ENCODE assay signal across 10 cellular contexts in genomic region chr16:87602005-87602790, GRCh38. TPM values are rescaled to one million over a fixed set of nuclear protein-coding genes. Genes with fewer than 3 reads are reported as not detected.
A peak's percentile ranks its signal among the peaks of the same experiment; 100 is the strongest.
DNase-seq lines count a peak whose midpoint lies in the region; ATAC-seq and TF ChIP-seq lines count a peak whose summit lies in the region.
"Had no signal": no experiment of that assay in that cellular context is flagged by ENCODE, and none has a peak within 500 bp of the region (broad histone marks: within the 10 kb centered on the region; RNA-seq: fewer than 3 reads in every experiment).

TSS of gene JPH3 (plus strand) at chr16:87602508. CDS start at chr16:87603147, 639 bp downstream.

- no peak within 1 kb of the TSS for H3K27ac ChIP-seq in ectodermal cell (ENCODE audit: insufficient read depth, low read depth, low read length, poor library complexity, severe bottlenecking)

- no peaks in the 10 kb centered on the region for H3K36me3 ChIP-seq in ectodermal cell (ENCODE audit: control insufficient read depth, insufficient read depth, low read length)

- no peaks in the 10 kb centered on the region for H3K9me3 ChIP-seq in ectodermal cell (ENCODE audit: control insufficient read depth, low read length)

- WGBS in ectodermal cell, 2 experiments = 0% methylated on average over 114 to 124 of the region's 124 CpGs

- H3K4me3 ChIP-seq in ectodermal cell (ENCODE audit: insufficient read depth, low read depth, low read length) = peak within 1 kb of the TSS; percentile 71

- H3K27ac Mint-ChIP-seq in CD14-positive monocyte = no peak within 1 kb of the TSS

- H3K9me3 Mint-ChIP-seq in CD14-positive monocyte = peaks cover 0 to 18% (median 14%) of the 10 kb centered on the region in 7 donors

- peaks cover 4% of the 10 kb centered on the region for H3K4me1 Mint-ChIP-seq in CD14-positive monocyte

- ATAC-seq in GM18511 (IDR thresholded peaks at IDR 0.05; ENCODE audit: unreplicated experiment) = no peak
- no peak for ATAC-seq in HG03039 (IDR thresholded peaks at IDR 0.05; ENCODE audit: unreplicated experiment)

- peaks cover 11% of the 10 kb centered on the region for H3K4me1 ChIP-seq in ectodermal cell (ENCODE audit: control insufficient read depth, insufficient read depth, low read length)

- TF ChIP-seq CTCF in CD14-positive monocyte (IDR thresholded peaks at IDR 0.05) = no peak

- H3K36me3 Mint-ChIP-seq in CD14-positive monocyte = peaks cover 3% of the 10 kb centered on the region in 2 donors

- DNase-seq in NCI-H82 (lab: John Stamatoyannopoulos, UW) (peak; percentile 54), NCI-H82 treated with DMSO at 0.1 percent for 48 hours (lab: John Stamatoyannopoulos, UW; ENCODE audit: unreplicated experiment) (no peak), NCI-H1417 (lab: John Stamatoyannopoulos, UW) (peak in 2 of 3 experiments; percentile 53 to 73), posterior cingulate gyrus (peak in 7 of 10 donors; percentile 36 to 94 (median 67)), CD14-positive monocyte (ENCODE audit: low spot score) (no peak)
- DNase-seq: AML-193; NK-92 treated with Interleukin-12 subunit alpha and Interleukin-12 subunit beta, amount 100 ng/mL, for 24 hours had no signal

- H3K4me3 Mint-ChIP-seq in CD14-positive monocyte = peak within 1 kb of the TSS in 1 of 2 donors; percentile 86

- peaks cover 63 to 74% (median 69%) of the 10 kb centered on the region in 3 donors for H3K27me3 Mint-ChIP-seq in CD14-positive monocyte (ENCODE audit: low read depth in 3 of 3)

- intact Hi-C loops in posterior cingulate gyrus (cut with DNase I) = no loop called here
- intact Hi-C loops in CD14-positive monocyte (cut with micrococcal nuclease) = no loop called here

- peaks cover 64% of the 10 kb centered on the region for H3K27me3 ChIP-seq in ectodermal cell (ENCODE audit: control insufficient read depth, insufficient read depth, low read length, poor library complexity, severe bottlenecking)

RNA-seq across cellular contexts. Expression of gene JPH3, which starts in this region (rescaled TPM):
- polyA plus RNA-seq in ectodermal cell (2013, experiment 1 of 4) = 12.5 TPM
- 17.1 TPM for polyA plus RNA-seq in ectodermal cell (2013, experiment 2 of 4)
- polyA plus RNA-seq in ectodermal cell (2013, experiment 3 of 4) = 12.1 TPM
- polyA plus RNA-seq in ectodermal cell (2013, experiment 4 of 4) = 13.3 TPM
- polyA plus RNA-seq in CD14-positive monocyte = not detected

Comparison
In these comparisons a context has a peak if more than half of its experiments do, and no peak if none do; other contexts are left out.
1. DNase-seq: peak in NCI-H82 (single experiment), NCI-H1417 (2 of 3) and posterior cingulate gyrus (7 of 10); none in NCI-H82 treated with DMSO at 0.1 percent for 48 hours (single experiment) and CD14-positive monocyte (single experiment).